ENCODE assay signal across 1 cellular context in the genomic region with DNA sequence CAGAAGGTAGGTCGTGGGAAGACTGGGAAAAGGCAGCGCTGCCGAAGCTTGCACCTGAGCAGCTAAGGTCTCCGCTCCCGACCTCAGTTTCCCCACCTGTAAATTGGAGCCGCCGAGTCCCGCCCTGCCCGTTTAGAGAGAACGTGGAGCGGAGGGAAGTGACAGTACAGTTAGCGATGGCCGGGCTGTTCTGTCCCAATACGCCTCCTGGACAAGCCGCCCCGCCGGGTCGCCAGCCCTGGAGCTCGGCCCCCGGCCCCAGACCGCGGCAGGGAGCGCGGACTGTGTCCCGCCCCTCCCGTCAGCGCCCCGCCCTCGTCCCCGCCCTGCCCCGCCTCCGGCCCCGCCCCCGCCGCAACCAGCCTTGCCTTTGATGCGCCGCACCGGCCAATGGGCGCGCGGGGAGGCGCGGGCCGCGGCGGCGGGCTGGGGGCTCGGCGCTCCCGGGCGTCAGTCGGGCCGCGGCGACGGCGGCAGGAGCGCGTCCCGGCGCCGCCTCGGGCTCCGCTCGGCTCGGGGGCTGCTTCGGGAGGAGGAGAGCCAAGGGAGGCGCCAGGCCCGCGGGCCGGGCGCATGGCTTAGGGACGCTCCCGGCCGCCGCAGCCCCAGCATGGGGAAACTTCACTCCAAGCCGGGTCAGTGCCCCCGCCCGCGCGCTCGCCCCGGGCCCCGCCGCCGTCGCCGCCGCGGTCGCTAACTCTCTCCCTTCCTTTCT.
TF ChIP-seq lines count a peak whose summit lies in the region.

A gene with protein sequence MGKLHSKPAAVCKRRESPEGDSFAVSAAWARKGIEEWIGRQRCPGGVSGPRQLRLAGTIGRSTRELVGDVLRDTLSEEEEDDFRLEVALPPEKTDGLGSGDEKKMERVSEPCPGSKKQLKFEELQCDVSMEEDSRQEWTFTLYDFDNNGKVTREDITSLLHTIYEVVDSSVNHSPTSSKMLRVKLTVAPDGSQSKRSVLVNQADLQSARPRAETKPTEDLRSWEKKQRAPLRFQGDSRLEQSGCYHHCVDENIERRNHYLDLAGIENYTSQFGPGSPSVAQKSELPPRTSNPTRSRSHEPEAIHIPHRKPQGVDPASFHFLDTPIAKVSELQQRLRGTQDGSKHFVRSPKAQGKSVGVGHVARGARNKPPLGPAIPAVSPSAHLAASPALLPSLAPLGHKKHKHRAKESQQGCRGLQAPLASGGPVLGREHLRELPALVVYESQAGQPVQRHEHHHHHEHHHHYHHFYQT (plus strand): TSS at position 453 of the 715 bp plus-strand sequence. CDS start 158 bp downstream, at position 611.

TF ChIP-seq in HepG2, 621 proteins besides CTCF, POLR2A, EP300 and RAD21 (continued from another document and continues in another):
- TF ChIP-seq, protein P1, sequence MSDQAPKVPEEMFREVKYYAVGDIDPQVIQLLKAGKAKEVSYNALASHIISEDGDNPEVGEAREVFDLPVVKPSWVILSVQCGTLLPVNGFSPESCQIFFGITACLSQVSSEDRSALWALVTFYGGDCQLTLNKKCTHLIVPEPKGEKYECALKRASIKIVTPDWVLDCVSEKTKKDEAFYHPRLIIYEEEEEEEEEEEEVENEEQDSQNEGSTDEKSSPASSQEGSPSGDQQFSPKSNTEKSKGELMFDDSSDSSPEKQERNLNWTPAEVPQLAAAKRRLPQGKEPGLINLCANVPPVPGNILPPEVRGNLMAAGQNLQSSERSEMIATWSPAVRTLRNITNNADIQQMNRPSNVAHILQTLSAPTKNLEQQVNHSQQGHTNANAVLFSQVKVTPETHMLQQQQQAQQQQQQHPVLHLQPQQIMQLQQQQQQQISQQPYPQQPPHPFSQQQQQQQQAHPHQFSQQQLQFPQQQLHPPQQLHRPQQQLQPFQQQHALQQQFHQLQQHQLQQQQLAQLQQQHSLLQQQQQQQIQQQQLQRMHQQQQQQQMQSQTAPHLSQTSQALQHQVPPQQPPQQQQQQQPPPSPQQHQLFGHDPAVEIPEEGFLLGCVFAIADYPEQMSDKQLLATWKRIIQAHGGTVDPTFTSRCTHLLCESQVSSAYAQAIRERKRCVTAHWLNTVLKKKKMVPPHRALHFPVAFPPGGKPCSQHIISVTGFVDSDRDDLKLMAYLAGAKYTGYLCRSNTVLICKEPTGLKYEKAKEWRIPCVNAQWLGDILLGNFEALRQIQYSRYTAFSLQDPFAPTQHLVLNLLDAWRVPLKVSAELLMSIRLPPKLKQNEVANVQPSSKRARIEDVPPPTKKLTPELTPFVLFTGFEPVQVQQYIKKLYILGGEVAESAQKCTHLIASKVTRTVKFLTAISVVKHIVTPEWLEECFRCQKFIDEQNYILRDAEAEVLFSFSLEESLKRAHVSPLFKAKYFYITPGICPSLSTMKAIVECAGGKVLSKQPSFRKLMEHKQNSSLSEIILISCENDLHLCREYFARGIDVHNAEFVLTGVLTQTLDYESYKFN (CRISPR knock-in tag; conservative IDR thresholded peaks at IDR 0.05): no peak
- TF ChIP-seq IRF2 (CRISPR knock-in tag; IDR thresholded peaks at IDR 0.05) (no peak), ZNF777 (CRISPR knock-in tag; IDR thresholded peaks at IDR 0.05) (peak; percentile 62), FOXC1 (CRISPR knock-in tag; IDR thresholded peaks at IDR 0.05; ENCODE audit: borderline replicate concordance) (peak; percentile 25; the same call in 1 of the 2 replicates), ZNF468 (CRISPR knock-in tag; IDR thresholded peaks at IDR 0.05) (no peak), CBFB (CRISPR knock-in tag; IDR thresholded peaks at IDR 0.05) (no peak), FOXM1 (CRISPR knock-in tag; IDR thresholded peaks at IDR 0.05) (no peak), RFXANK (CRISPR knock-in tag; IDR thresholded peaks at IDR 0.05) (no peak), U2AF1 (optimal IDR thresholded peaks at IDR 0.05; ENCODE audit: low read depth, low read length) (peak; percentile 50), ZNF776 (CRISPR knock-in tag; IDR thresholded peaks at IDR 0.05) (no peak), ATRX (CRISPR knock-in tag; IDR thresholded peaks at IDR 0.05; ENCODE audit: borderline replicate concordance) (no peak), TOPORS (CRISPR knock-in tag; IDR thresholded peaks at IDR 0.05) (no peak), ZNF878 (CRISPR knock-in tag; IDR thresholded peaks at IDR 0.05) (no peak), NONO (IDR thresholded peaks at IDR 0.05) (no peak), NONO (CRISPR knock-in tag; conservative IDR thresholded peaks at IDR 0.05) (no peak), DR1 (CRISPR knock-in tag; IDR thresholded peaks at IDR 0.05) (no peak; the same call in 1 of the 2 replicates), ZEB1 (IDR thresholded peaks at IDR 0.05; ENCODE audit: insufficient replicate concordance, low read depth) (peak; percentile 55), PPARG (CRISPR knock-in tag; conservative IDR thresholded peaks at IDR 0.05) (no peak), SRY (CRISPR knock-in tag; IDR thresholded peaks at IDR 0.05) (no peak), NR2C2 (CRISPR knock-in tag; IDR thresholded peaks at IDR 0.05; ENCODE audit: borderline replicate concordance) (no peak), ZNF33A (CRISPR knock-in tag; IDR thresholded peaks at IDR 0.05; ENCODE audit: borderline replicate concordance) (no peak), SMAD9 (CRISPR knock-in tag; IDR thresholded peaks at IDR 0.05) (no peak), GTF2F1 (IDR thresholded peaks at IDR 0.05; ENCODE audit: low read length) (no peak), MTF1 (CRISPR knock-in tag; IDR thresholded peaks at IDR 0.05) (no peak), THAP11 (CRISPR knock-in tag; IDR thresholded peaks at IDR 0.05) (no peak)
- TF ChIP-seq, protein P2, sequence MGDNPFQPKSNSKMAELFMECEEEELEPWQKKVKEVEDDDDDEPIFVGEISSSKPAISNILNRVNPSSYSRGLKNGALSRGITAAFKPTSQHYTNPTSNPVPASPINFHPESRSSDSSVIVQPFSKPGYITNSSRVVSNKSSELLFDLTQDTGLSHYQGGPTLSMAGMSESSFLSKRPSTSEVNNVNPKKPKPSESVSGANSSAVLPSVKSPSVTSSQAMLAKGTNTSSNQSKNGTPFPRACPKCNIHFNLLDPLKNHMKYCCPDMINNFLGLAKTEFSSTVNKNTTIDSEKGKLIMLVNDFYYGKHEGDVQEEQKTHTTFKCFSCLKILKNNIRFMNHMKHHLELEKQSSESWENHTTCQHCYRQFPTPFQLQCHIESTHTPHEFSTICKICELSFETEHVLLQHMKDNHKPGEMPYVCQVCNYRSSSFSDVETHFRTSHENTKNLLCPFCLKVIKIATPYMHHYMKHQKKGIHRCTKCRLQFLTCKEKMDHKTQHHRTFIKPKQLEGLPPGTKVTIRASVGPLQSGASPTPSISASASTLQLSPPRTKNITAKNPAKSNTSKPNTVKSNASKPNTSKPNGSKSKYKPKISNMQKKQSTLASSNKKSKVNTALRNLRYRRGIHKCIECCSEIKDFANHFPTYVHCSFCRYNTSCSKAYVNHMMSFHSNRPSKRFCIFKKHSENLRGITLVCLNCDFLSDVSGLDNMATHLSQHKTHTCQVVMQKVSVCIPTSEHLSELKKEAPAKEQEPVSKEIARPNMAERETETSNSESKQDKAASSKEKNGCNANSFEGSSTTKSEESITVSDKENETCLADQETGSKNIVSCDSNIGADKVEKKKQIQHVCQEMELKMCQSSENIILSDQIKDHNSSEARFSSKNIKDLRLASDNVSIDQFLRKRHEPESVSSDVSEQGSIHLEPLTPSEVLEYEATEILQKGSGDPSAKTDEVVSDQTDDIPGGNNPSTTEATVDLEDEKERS (CRISPR knock-in tag; IDR thresholded peaks at IDR 0.05): no peak
- TF ChIP-seq, protein P3, sequence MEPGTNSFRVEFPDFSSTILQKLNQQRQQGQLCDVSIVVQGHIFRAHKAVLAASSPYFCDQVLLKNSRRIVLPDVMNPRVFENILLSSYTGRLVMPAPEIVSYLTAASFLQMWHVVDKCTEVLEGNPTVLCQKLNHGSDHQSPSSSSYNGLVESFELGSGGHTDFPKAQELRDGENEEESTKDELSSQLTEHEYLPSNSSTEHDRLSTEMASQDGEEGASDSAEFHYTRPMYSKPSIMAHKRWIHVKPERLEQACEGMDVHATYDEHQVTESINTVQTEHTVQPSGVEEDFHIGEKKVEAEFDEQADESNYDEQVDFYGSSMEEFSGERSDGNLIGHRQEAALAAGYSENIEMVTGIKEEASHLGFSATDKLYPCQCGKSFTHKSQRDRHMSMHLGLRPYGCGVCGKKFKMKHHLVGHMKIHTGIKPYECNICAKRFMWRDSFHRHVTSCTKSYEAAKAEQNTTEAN (CRISPR knock-in tag; conservative IDR thresholded peaks at IDR 0.05): no peak; the same call in 1 of the 2 replicates
- TF ChIP-seq, protein P4, sequence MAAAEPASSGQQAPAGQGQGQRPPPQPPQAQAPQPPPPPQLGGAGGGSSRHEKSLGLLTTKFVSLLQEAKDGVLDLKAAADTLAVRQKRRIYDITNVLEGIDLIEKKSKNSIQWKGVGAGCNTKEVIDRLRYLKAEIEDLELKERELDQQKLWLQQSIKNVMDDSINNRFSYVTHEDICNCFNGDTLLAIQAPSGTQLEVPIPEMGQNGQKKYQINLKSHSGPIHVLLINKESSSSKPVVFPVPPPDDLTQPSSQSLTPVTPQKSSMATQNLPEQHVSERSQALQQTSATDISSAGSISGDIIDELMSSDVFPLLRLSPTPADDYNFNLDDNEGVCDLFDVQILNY (CRISPR knock-in tag; conservative IDR thresholded peaks at IDR 0.05): no peak
- TF ChIP-seq, protein P5, sequence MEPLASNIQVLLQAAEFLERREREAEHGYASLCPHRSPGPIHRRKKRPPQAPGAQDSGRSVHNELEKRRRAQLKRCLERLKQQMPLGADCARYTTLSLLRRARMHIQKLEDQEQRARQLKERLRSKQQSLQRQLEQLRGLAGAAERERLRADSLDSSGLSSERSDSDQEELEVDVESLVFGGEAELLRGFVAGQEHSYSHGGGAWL (CRISPR knock-in tag; IDR thresholded peaks at IDR 0.05): peak; percentile 36; the same call in 1 of the 2 replicates
- TF ChIP-seq, protein P6, sequence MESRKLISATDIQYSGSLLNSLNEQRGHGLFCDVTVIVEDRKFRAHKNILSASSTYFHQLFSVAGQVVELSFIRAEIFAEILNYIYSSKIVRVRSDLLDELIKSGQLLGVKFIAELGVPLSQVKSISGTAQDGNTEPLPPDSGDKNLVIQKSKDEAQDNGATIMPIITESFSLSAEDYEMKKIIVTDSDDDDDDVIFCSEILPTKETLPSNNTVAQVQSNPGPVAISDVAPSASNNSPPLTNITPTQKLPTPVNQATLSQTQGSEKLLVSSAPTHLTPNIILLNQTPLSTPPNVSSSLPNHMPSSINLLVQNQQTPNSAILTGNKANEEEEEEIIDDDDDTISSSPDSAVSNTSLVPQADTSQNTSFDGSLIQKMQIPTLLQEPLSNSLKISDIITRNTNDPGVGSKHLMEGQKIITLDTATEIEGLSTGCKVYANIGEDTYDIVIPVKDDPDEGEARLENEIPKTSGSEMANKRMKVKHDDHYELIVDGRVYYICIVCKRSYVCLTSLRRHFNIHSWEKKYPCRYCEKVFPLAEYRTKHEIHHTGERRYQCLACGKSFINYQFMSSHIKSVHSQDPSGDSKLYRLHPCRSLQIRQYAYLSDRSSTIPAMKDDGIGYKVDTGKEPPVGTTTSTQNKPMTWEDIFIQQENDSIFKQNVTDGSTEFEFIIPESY (CRISPR knock-in tag; IDR thresholded peaks at IDR 0.05): no peak
- TF ChIP-seq, protein P7, sequence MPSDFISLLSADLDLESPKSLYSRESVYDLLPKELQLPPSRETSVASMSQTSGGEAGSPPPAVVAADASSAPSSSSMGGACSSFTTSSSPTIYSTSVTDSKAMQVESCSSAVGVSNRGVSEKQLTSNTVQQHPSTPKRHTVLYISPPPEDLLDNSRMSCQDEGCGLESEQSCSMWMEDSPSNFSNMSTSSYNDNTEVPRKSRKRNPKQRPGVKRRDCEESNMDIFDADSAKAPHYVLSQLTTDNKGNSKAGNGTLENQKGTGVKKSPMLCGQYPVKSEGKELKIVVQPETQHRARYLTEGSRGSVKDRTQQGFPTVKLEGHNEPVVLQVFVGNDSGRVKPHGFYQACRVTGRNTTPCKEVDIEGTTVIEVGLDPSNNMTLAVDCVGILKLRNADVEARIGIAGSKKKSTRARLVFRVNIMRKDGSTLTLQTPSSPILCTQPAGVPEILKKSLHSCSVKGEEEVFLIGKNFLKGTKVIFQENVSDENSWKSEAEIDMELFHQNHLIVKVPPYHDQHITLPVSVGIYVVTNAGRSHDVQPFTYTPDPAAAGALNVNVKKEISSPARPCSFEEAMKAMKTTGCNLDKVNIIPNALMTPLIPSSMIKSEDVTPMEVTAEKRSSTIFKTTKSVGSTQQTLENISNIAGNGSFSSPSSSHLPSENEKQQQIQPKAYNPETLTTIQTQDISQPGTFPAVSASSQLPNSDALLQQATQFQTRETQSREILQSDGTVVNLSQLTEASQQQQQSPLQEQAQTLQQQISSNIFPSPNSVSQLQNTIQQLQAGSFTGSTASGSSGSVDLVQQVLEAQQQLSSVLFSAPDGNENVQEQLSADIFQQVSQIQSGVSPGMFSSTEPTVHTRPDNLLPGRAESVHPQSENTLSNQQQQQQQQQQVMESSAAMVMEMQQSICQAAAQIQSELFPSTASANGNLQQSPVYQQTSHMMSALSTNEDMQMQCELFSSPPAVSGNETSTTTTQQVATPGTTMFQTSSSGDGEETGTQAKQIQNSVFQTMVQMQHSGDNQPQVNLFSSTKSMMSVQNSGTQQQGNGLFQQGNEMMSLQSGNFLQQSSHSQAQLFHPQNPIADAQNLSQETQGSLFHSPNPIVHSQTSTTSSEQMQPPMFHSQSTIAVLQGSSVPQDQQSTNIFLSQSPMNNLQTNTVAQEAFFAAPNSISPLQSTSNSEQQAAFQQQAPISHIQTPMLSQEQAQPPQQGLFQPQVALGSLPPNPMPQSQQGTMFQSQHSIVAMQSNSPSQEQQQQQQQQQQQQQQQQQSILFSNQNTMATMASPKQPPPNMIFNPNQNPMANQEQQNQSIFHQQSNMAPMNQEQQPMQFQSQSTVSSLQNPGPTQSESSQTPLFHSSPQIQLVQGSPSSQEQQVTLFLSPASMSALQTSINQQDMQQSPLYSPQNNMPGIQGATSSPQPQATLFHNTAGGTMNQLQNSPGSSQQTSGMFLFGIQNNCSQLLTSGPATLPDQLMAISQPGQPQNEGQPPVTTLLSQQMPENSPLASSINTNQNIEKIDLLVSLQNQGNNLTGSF (CRISPR knock-in tag; IDR thresholded peaks at IDR 0.05): 0 out of 2 replicates have a peak, but pooled peaks have one; percentile 44
- TF ChIP-seq, protein P8, sequence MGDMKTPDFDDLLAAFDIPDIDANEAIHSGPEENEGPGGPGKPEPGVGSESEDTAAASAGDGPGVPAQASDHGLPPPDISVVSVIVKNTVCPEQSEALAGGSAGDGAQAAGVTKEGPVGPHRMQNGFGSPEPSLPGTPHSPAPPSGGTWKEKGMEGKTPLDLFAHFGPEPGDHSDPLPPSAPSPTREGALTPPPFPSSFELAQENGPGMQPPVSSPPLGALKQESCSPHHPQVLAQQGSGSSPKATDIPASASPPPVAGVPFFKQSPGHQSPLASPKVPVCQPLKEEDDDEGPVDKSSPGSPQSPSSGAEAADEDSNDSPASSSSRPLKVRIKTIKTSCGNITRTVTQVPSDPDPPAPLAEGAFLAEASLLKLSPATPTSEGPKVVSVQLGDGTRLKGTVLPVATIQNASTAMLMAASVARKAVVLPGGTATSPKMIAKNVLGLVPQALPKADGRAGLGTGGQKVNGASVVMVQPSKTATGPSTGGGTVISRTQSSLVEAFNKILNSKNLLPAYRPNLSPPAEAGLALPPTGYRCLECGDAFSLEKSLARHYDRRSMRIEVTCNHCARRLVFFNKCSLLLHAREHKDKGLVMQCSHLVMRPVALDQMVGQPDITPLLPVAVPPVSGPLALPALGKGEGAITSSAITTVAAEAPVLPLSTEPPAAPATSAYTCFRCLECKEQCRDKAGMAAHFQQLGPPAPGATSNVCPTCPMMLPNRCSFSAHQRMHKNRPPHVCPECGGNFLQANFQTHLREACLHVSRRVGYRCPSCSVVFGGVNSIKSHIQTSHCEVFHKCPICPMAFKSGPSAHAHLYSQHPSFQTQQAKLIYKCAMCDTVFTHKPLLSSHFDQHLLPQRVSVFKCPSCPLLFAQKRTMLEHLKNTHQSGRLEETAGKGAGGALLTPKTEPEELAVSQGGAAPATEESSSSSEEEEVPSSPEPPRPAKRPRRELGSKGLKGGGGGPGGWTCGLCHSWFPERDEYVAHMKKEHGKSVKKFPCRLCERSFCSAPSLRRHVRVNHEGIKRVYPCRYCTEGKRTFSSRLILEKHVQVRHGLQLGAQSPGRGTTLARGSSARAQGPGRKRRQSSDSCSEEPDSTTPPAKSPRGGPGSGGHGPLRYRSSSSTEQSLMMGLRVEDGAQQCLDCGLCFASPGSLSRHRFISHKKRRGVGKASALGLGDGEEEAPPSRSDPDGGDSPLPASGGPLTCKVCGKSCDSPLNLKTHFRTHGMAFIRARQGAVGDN (CRISPR knock-in tag; IDR thresholded peaks at IDR 0.05): peak; percentile 60
